Comparison of ENCODE assay signal across 8 cellular contexts in genomic region chr15:40782609-40783227, GRCh38. TPM values are rescaled to one million over a fixed set of nuclear protein-coding genes. Genes with fewer than 3 reads are reported as not detected.
DNase-seq lines count a peak whose midpoint lies in the region; ATAC-seq and TF ChIP-seq lines count a peak whose summit lies in the region.

No MANE protein-coding gene starts in this region.

- no peak overlapping the region for H3K4me3 ChIP-seq in cardiac muscle cell

- H3K4me3 Mint-ChIP-seq in activated T-cell treated with anti-CD3 and anti-CD28 coated beads, Interleukin-2, amount 50 U/mL, for 72 hours: no peak overlapping the region

- H3K36me3 ChIP-seq in cardiac muscle cell: peaks cover 10% of the 10 kb centered on the region

- no peaks in the 10 kb centered on the region for H3K9me3 ChIP-seq in cardiac muscle cell (ENCODE audit: low read depth)

- peaks cover 0 to 4% of the 10 kb centered on the region in 2 donors for H3K36me3 Mint-ChIP-seq in activated T-cell treated with anti-CD3 and anti-CD28 coated beads, Interleukin-2, amount 50 U/mL, for 72 hours (ENCODE audit: insufficient read depth in 2 of 2)

- H3K4me1 Mint-ChIP-seq in activated T-cell treated with anti-CD3 and anti-CD28 coated beads, Interleukin-2, amount 50 U/mL, for 72 hours (ENCODE audit: low read depth): peaks cover 16% of the 10 kb centered on the region

- no peak overlapping the region for H3K27ac ChIP-seq in cardiac muscle cell

- peak; percentile 62 for DNase-seq in NCI-H748 (lab: John Stamatoyannopoulos, UW; ENCODE audit: unreplicated experiment)
- no peak for DNase-seq in NCI-H748 treated with DMSO at 0.1 percent for 48 hours (lab: John Stamatoyannopoulos, UW)
- peak; percentile 82 to 84 for DNase-seq in activated T-cell treated with anti-CD3 and anti-CD28 coated beads, Interleukin-2, amount 50 U/mL, for 72 hours
- DNase-seq in cardiac muscle cell (ENCODE audit: low read depth in 1 of 2, low spot score in 1 of 2): peak; percentile 32 to 76
- peak; percentile 83 for DNase-seq in stimulated activated CD4-positive, alpha-beta T cell treated with anti-CD3 and anti-CD28 coated beads, Interleukin-15, amount 100 ng/mL, for 24 hours
- no peak for DNase-seq in pons (ENCODE audit: low spot score)

- H3K27me3 Mint-ChIP-seq in activated T-cell treated with anti-CD3 and anti-CD28 coated beads, Interleukin-2, amount 50 U/mL, for 72 hours (ENCODE audit: low read depth): no peaks in the 10 kb centered on the region

- H3K27ac Mint-ChIP-seq in activated T-cell treated with anti-CD3 and anti-CD28 coated beads, Interleukin-2, amount 50 U/mL, for 72 hours: peak overlapping the region; percentile 63

- no peaks in the 10 kb centered on the region for H3K9me3 Mint-ChIP-seq in activated T-cell treated with anti-CD3 and anti-CD28 coated beads, Interleukin-2, amount 50 U/mL, for 72 hours

- H3K4me1 ChIP-seq in cardiac muscle cell (ENCODE audit: low read depth): no peaks in the 10 kb centered on the region

- peak; percentile 69 for ATAC-seq in HG03571 (IDR thresholded peaks at IDR 0.05; ENCODE audit: unreplicated experiment)
- peak; percentile 94 to 96 for ATAC-seq in activated T-cell treated with anti-CD3 and anti-CD28 coated beads, Interleukin-2, amount 50 U/mL, for 72 hours (replicated peaks in 1 of 2)

- TF ChIP-seq CTCF in cardiac muscle cell (IDR thresholded peaks at IDR 0.05; ENCODE audit: low read depth, low read length): peak; percentile 42

- no peaks in the 10 kb centered on the region for H3K27me3 ChIP-seq in cardiac muscle cell

TF ChIP-seq in PFSK-1, 5 proteins besides CTCF, POLR2A, EP300 and RAD21:
- TF ChIP-seq FOXP2 (optimal IDR thresholded peaks at IDR 0.05; ENCODE audit: borderline replicate concordance, extremely low read depth, extremely low read length, insufficient read depth) (peak; percentile 31), TAF1 (IDR thresholded peaks at IDR 0.05; ENCODE audit: borderline replicate concordance, insufficient read depth, low read length) (no peak)

RNA-seq across cellular contexts. Expression of gene C15orf62, which starts 12.9 kb away (rescaled TPM):
- polyA plus RNA-seq in PFSK-1 (2012; ENCODE audit: insufficient read length, low read depth): 0.79 TPM
- total RNA-seq in activated T-cell treated with anti-CD3 and anti-CD28 coated beads, Interleukin-2, amount 50 U/mL, for 72 hours: 1 to 10 TPM; 1.6 to 1.7 TPM
- total RNA-seq in cardiac muscle cell: 1.2 and 1.6 TPM in 2 replicates
- polyA plus RNA-seq in cardiac muscle cell: 1.5 and 2.8 TPM in 2 replicates

RNA-seq across cellular contexts. Expression of gene GCHFR, which starts 18.9 kb away (rescaled TPM):
- polyA plus RNA-seq in PFSK-1 (2012; ENCODE audit: insufficient read length, low read depth): 1.6 TPM
- 10 to 100 TPM; 40.9 to 44.8 TPM for total RNA-seq in activated T-cell treated with anti-CD3 and anti-CD28 coated beads, Interleukin-2, amount 50 U/mL, for 72 hours
- 66.7 and 129 TPM in 2 replicates for total RNA-seq in cardiac muscle cell
- polyA plus RNA-seq in cardiac muscle cell: 86.2 and 126 TPM in 2 replicates

RNA-seq across cellular contexts. Expression of gene ZFYVE19, which starts 24.2 kb away (rescaled TPM):
- polyA plus RNA-seq in PFSK-1 (2012; ENCODE audit: insufficient read length, low read depth): 50.4 TPM
- total RNA-seq in activated T-cell treated with anti-CD3 and anti-CD28 coated beads, Interleukin-2, amount 50 U/mL, for 72 hours: 10 to 100 TPM; 24.1 to 29.8 TPM
- total RNA-seq in cardiac muscle cell: 21.0 and 41.3 TPM in 2 replicates
- 23.4 and 33.8 TPM in 2 replicates for polyA plus RNA-seq in cardiac muscle cell

RNA-seq across cellular contexts. Expression of gene DNAJC17, which starts 24.6 kb away (rescaled TPM):
- polyA plus RNA-seq in PFSK-1 (2012; ENCODE audit: insufficient read length, low read depth): 55.5 TPM
- 10 to 100 TPM; 26.3 to 37.3 TPM for total RNA-seq in activated T-cell treated with anti-CD3 and anti-CD28 coated beads, Interleukin-2, amount 50 U/mL, for 72 hours
- total RNA-seq in cardiac muscle cell: 45.1 and 58.2 TPM in 2 replicates
- polyA plus RNA-seq in cardiac muscle cell: 57.2 and 71.3 TPM in 2 replicates

RNA-seq across cellular contexts. Expression of gene RMDN3, which starts 27.7 kb away (rescaled TPM):
- polyA plus RNA-seq in PFSK-1 (2012; ENCODE audit: insufficient read length, low read depth): 41.2 TPM
- 10 to 100 TPM; 28.0 to 30.7 TPM for total RNA-seq in activated T-cell treated with anti-CD3 and anti-CD28 coated beads, Interleukin-2, amount 50 U/mL, for 72 hours
- 16.8 and 21.1 TPM in 2 replicates for total RNA-seq in cardiac muscle cell
- 24.5 and 28.6 TPM in 2 replicates for polyA plus RNA-seq in cardiac muscle cell

Comparison
In these comparisons a context has a peak if more than half of its experiments do, and no peak if none do; other contexts are left out.
1. DNase-seq: peak in NCI-H748 (single experiment), activated T-cell treated with anti-CD3 and anti-CD28 coated beads, Interleukin-2, amount 50 U/mL, for 72 hours (2 of 2), cardiac muscle cell (2 of 2) and stimulated activated CD4-positive, alpha-beta T cell treated with anti-CD3 and anti-CD28 coated beads, Interleukin-15, amount 100 ng/mL, for 24 hours (single experiment); none in NCI-H748 treated with DMSO at 0.1 percent for 48 hours (single experiment) and pons (single experiment).